15 cellular contexts compared by ENCODE assay signal in the genomic region with DNA sequence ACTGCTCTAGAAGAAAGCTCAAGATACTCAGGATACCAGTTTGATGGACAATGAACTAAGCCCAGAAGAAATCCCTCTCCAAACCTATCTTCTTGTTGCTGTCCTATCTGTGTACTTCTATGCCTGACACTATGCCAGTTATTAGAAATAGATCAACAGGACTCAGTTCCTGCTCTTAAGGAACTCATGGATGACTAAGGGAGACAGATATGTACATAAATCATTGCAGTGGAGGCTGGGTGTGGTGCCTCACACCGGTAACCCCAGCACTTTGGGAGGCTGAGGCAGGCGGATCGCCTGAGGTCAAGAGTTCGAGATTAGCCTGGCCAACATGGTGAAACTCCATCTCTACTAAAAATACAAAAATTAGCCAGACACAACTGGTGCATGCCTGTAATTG. TPM values are rescaled to one million over a fixed set of nuclear protein-coding genes. Genes with fewer than 3 reads are reported as not detected.
DNase-seq lines count a peak whose midpoint lies in the region; ATAC-seq and TF ChIP-seq lines count a peak whose summit lies in the region.
"Had no signal": no experiment of that assay in that cellular context is flagged by ENCODE, and none has a peak within 500 bp of the region (broad histone marks: within the 10 kb centered on the region; RNA-seq: fewer than 3 reads in every experiment).

No MANE protein-coding gene starts in this region.

- H3K27me3 Mint-ChIP-seq in MCF 10A (ENCODE audit: insufficient read depth, unreplicated experiment), result no peaks in the 10 kb centered on the region
- H3K27me3 Mint-ChIP-seq in naive thymus-derived CD8-positive, alpha-beta T cell, result peaks cover 4 to 17% (median 14%) of the 10 kb centered on the region in 5 donors

- H3K36me3 ChIP-seq in mammary epithelial cell (ENCODE audit: insufficient read depth, low read length), result no peaks in the 10 kb centered on the region
- H3K36me3 ChIP-seq: SJCRH30 had no signal

- no peaks in the 10 kb centered on the region for H3K9me3 Mint-ChIP-seq in MCF 10A (ENCODE audit: unreplicated experiment)
- H3K9me3 Mint-ChIP-seq in naive thymus-derived CD8-positive, alpha-beta T cell, result peaks cover 0 to 22% (median 3%) of the 10 kb centered on the region in 9 donors

- no peak overlapping the region for H3K4me3 Mint-ChIP-seq in MCF 10A (ENCODE audit: unreplicated experiment)
- no peak overlapping the region for H3K4me3 Mint-ChIP-seq in naive thymus-derived CD8-positive, alpha-beta T cell

- H3K4me2 ChIP-seq in mammary epithelial cell (ENCODE audit: insufficient read depth, low read depth, low read length), result no peak overlapping the region

- H2AFZ ChIP-seq in mammary epithelial cell (ENCODE audit: low read depth, low read length), result no peak overlapping the region

- H3K27ac ChIP-seq in mammary epithelial cell (ENCODE audit: insufficient read depth, low read depth, low read length), result no peak overlapping the region
- no peak overlapping the region for H3K27ac ChIP-seq in dorsolateral prefrontal cortex
- H3K27ac ChIP-seq: SJCRH30 had no signal

- TF ChIP-seq CTCF in mammary epithelial cell (conservative IDR thresholded peaks at IDR 0.05 in 1 of 2, IDR thresholded peaks at IDR 0.05 in 1 of 2; ENCODE audit: extremely low read depth in 1 of 2, insufficient read depth in 1 of 2, low read depth in 1 of 2, low read length in 2 of 2) (no peak), MCF 10A (IDR thresholded peaks at IDR 0.05; ENCODE audit: unreplicated experiment) (no peak), epithelial cell of esophagus (IDR thresholded peaks at IDR 0.05; ENCODE audit: insufficient read depth, low read depth, low read length, missing control alignments) (no peak), dorsolateral prefrontal cortex (IDR thresholded peaks at IDR 0.05 in 54 of 56, conservative IDR thresholded peaks at IDR 0.05 in 2 of 56; ENCODE audit: low read depth in 1 of 56, partially characterized antibody in 56 of 56) (no peak)

- no peaks in the 10 kb centered on the region for H3K79me2 ChIP-seq in mammary epithelial cell (ENCODE audit: insufficient read depth, low read length)

- BruUV-seq in mammary epithelial cell (replicated peaks; lab: Mats Ljungman, UMichigan), result no TSS peak
- BruUV-seq in MCF 10A (replicated peaks; lab: Mats Ljungman, UMichigan), result no TSS peak

- H3K9me3 ChIP-seq in mammary epithelial cell (replicated peaks; ENCODE audit: insufficient read depth, low read length), result no peaks in the 10 kb centered on the region
- H3K9me3 ChIP-seq: SJCRH30 had no signal

- H4K20me1 ChIP-seq in mammary epithelial cell (ENCODE audit: insufficient read depth, low read length), result no peaks in the 10 kb centered on the region

- POLR2A ChIA-PET in MCF 10A (lab: Yijun Ruan, JAX), result interaction anchor here (1.0 kb wide), 1 partner anchor 104 kb away, joined by 4 read pairs; no protein-coding TSS in a partner anchor
- POLR2A ChIA-PET in naive thymus-derived CD8-positive, alpha-beta T cell (lab: Charles Lee), result interaction anchor here (0.5 kb wide), 1 partner anchor 1808 kb away, joined by 3 read pairs; no protein-coding TSS in a partner anchor

- H3K4me1 ChIP-seq in mammary epithelial cell (ENCODE audit: insufficient read depth, low read length), result no peaks in the 10 kb centered on the region

- WGBS in mammary epithelial cell (ENCODE audit: low coverage, missing lambda C conversion rate), result 74% methylated on average over 4 of the region's 4 CpGs

- H3K9ac ChIP-seq in mammary epithelial cell (ENCODE audit: insufficient read depth, low read length), result no peak overlapping the region

- in situ Hi-C loops in mammary epithelial cell (cut with MboI; ENCODE audit: low sequenced_read_pairs in 2 of 2), result no loop called here
- in situ Hi-C loops in ACHN (cut with HindIII; ENCODE audit: low pct_ligation_motif_present, low pct_unique_long_range_greater_than_20kb, low sequenced_read_pairs), result no loop called here

- dilution Hi-C loops in mammary epithelial cell (cut with HindIII; ENCODE audit: low sequenced_read_pairs), result no loop called here

- DNase-seq in mammary epithelial cell (peak; percentile 5), MCF 10A (ENCODE audit: unreplicated experiment) (no peak), epithelial cell of esophagus (ENCODE audit: low read depth) (peak; percentile 47), mucosa of gallbladder (ENCODE audit: low spot score) (peak; percentile 25), hepatic stellate cell (ENCODE audit: low spot score) (no peak), dorsolateral prefrontal cortex (no peak), ACHN (no peak)
- no peak for DNase-seq in naive thymus-derived CD8-positive, alpha-beta T cell
- DNase-seq: 8988T, C1 segment of cervical spinal cord, IMR-90, NCI-H1436 treated with DMSO at 0.1 percent for 48 hours, NCI-H2081, NCI-H524, SJCRH30 had no signal

- CTCF ChIA-PET in mammary epithelial cell (lab: Charles Lee; ENCODE audit: low non-redundant PET), result no interaction called here
- CTCF ChIA-PET in MCF 10A (lab: Yijun Ruan, JAX), result interaction anchor here (0.6 to 1.2 kb wide), 4 partner anchors 17 to 103 kb away, joined by 3 to 4 read pairs (median 3); no protein-coding TSS in a partner anchor

- no peak overlapping the region for H3K4me3 ChIP-seq in mammary epithelial cell (replicated peaks in 1 of 3; ENCODE audit: insufficient read depth in 1 of 3, low read depth in 2 of 3, low read length in 3 of 3)
- no peak overlapping the region for H3K4me3 ChIP-seq in epithelial cell of esophagus (ENCODE audit: low read length)
- H3K4me3 ChIP-seq in dorsolateral prefrontal cortex, result no peak overlapping the region
- H3K4me3 ChIP-seq: SJCRH30 had no signal

- no peak for ATAC-seq in naive thymus-derived CD8-positive, alpha-beta T cell

- no peaks in the 10 kb centered on the region for H3K27me3 ChIP-seq in mammary epithelial cell (ENCODE audit: insufficient read depth, low read length)
- no peaks in the 10 kb centered on the region for H3K27me3 ChIP-seq in dorsolateral prefrontal cortex
- H3K27me3 ChIP-seq: SJCRH30 had no signal

- intact Hi-C loops in mammary epithelial cell (cut with micrococcal nuclease), result no loop called here
- intact Hi-C loops in MCF 10A (cut with micrococcal nuclease), result no loop called here
- intact Hi-C loops in dorsolateral prefrontal cortex (cut with DNase I), result no loop called here

- peaks cover 6% of the 10 kb centered on the region for H3K36me3 Mint-ChIP-seq in MCF 10A (ENCODE audit: insufficient read depth, unreplicated experiment)
- H3K36me3 Mint-ChIP-seq in naive thymus-derived CD8-positive, alpha-beta T cell, result peaks cover 0 to 5% (median 0%) of the 10 kb centered on the region in 3 donors

- H3K27ac Mint-ChIP-seq in MCF 10A (ENCODE audit: low read depth, unreplicated experiment), result no peak overlapping the region
- H3K27ac Mint-ChIP-seq in naive thymus-derived CD8-positive, alpha-beta T cell, result no peak overlapping the region

- no peaks in the 10 kb centered on the region for H3K4me1 Mint-ChIP-seq in MCF 10A (ENCODE audit: insufficient read depth, unreplicated experiment)
- H3K4me1 Mint-ChIP-seq in naive thymus-derived CD8-positive, alpha-beta T cell, result no peaks in the 10 kb centered on the region

RNA-seq across cellular contexts. Expression of a gene that starts 42.4 kb away (rescaled TPM):
- total RNA-seq in mammary epithelial cell (10 to 100 TPM; 83.0 to 95.0 TPM), MCF 10A (2022) (54.2 and 57.1 TPM in 2 replicates), mucosa of gallbladder (160 TPM), dorsolateral prefrontal cortex (100 to 1,000 TPM in 1 of 120 experiments, 10 to 100 TPM in 119; 27.3 to 168 (median 54.4) TPM)
- 104 TPM for polyA plus RNA-seq in mammary epithelial cell
- 227 TPM for polyA minus RNA-seq in mammary epithelial cell
- under 1 TPM; 0.19 to 0.91 TPM for total RNA-seq in naive thymus-derived CD8-positive, alpha-beta T cell
- not detected for polyA plus RNA-seq in naive thymus-derived CD8-positive, alpha-beta T cell

Comparison
In these comparisons a context has a peak if more than half of its experiments do, and no peak if none do; other contexts are left out.
1. DNase-seq: peak in mammary epithelial cell (single experiment), epithelial cell of esophagus (single experiment) and mucosa of gallbladder (single experiment); none in MCF 10A (single experiment), hepatic stellate cell (single experiment), naive thymus-derived CD8-positive, alpha-beta T cell (0 of 10), dorsolateral prefrontal cortex (0 of 10) and ACHN (single experiment).
2. RNA of a gene that starts 42.4 kb away (total RNA-seq): 160 TPM in mucosa of gallbladder (single experiment), 83.0 to 95.0 TPM in mammary epithelial cell, 54.2 to 57.1 TPM in MCF 10A and 27.3 to 168 TPM in dorsolateral prefrontal cortex; 0.19 to 0.91 TPM in naive thymus-derived CD8-positive, alpha-beta T cell; every median in the first group is over 10 times any median in the second.